ENCODE assay signal across 1 cellular context in the genomic region with DNA sequence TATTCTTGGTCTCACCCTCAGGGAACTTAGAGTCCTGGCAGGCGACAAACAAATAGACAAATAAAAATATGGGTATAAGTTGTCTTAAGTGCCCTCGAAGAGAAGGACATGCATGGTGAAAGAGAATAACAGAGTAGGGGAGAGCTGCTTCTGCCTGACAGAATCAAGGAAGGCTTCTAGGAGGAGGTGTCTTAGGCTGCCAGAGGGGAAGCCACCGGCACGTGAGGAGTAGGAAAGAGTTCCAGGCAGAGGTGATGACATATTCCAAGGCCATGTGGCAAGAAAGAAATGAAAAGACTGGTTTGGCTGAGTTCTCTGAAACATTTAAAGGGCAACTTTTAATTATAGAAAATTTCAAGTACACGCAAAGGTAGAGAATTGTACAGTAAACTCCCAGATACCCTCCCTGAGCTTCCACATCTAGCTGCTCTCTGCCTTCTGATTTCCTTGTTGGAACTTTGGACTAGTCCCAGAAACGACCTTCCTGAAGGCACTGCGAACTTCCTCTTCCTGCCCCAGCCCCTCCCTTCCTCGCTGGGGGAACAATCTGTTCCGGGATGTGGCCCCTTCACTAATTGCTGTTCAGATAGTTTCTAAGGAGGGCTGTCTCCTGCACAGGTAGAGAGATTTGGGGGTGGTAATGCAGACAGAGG.
TF ChIP-seq lines count a peak whose summit lies in the region.

No MANE protein-coding gene starts in this region.

TF ChIP-seq in GM23338, 12 proteins besides CTCF, POLR2A, EP300 and RAD21 (continued from another document):
- TF ChIP-seq, protein P1, sequence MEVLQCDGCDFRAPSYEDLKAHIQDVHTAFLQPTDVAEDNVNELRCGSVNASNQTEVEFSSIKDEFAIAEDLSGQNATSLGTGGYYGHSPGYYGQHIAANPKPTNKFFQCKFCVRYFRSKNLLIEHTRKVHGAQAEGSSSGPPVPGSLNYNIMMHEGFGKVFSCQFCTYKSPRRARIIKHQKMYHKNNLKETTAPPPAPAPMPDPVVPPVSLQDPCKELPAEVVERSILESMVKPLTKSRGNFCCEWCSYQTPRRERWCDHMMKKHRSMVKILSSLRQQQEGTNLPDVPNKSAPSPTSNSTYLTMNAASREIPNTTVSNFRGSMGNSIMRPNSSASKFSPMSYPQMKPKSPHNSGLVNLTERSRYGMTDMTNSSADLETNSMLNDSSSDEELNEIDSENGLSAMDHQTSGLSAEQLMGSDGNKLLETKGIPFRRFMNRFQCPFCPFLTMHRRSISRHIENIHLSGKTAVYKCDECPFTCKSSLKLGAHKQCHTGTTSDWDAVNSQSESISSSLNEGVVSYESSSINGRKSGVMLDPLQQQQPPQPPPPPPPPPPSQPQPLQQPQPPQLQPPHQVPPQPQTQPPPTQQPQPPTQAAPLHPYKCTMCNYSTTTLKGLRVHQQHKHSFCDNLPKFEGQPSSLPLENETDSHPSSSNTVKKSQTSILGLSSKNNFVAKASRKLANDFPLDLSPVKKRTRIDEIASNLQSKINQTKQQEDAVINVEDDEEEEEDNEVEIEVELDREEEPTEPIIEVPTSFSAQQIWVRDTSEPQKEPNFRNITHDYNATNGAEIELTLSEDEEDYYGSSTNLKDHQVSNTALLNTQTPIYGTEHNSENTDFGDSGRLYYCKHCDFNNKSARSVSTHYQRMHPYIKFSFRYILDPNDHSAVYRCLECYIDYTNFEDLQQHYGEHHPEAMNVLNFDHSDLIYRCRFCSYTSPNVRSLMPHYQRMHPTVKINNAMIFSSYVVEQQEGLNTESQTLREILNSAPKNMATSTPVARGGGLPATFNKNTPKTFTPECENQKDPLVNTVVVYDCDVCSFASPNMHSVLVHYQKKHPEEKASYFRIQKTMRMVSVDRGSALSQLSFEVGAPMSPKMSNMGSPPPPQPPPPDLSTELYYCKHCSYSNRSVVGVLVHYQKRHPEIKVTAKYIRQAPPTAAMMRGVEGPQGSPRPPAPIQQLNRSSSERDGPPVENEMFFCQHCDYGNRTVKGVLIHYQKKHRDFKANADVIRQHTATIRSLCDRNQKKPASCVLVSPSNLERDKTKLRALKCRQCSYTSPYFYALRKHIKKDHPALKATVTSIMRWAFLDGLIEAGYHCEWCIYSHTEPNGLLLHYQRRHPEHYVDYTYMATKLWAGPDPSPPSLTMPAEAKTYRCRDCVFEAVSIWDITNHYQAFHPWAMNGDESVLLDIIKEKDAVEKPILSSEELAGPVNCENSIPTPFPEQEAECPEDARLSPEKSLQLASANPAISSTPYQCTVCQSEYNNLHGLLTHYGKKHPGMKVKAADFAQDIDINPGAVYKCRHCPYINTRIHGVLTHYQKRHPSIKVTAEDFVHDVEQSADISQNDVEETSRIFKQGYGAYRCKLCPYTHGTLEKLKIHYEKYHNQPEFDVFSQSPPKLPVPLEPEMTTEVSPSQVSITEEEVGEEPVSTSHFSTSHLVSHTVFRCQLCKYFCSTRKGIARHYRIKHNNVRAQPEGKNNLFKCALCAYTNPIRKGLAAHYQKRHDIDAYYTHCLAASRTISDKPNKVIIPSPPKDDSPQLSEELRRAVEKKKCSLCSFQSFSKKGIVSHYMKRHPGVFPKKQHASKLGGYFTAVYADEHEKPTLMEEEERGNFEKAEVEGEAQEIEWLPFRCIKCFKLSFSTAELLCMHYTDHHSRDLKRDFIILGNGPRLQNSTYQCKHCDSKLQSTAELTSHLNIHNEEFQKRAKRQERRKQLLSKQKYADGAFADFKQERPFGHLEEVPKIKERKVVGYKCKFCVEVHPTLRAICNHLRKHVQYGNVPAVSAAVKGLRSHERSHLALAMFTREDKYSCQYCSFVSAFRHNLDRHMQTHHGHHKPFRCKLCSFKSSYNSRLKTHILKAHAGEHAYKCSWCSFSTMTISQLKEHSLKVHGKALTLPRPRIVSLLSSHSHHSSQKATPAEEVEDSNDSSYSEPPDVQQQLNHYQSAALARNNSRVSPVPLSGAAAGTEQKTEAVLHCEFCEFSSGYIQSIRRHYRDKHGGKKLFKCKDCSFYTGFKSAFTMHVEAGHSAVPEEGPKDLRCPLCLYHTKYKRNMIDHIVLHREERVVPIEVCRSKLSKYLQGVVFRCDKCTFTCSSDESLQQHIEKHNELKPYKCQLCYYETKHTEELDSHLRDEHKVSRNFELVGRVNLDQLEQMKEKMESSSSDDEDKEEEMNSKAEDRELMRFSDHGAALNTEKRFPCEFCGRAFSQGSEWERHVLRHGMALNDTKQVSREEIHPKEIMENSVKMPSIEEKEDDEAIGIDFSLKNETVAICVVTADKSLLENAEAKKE (CRISPR knock-in tag; IDR thresholded peaks at IDR 0.05): no peak
- TF ChIP-seq JUNB (IDR thresholded peaks at IDR 0.05; ENCODE audit: unreplicated experiment): no peak
